Comparison of ENCODE assay signal across 18 cellular contexts in the genomic region with DNA sequence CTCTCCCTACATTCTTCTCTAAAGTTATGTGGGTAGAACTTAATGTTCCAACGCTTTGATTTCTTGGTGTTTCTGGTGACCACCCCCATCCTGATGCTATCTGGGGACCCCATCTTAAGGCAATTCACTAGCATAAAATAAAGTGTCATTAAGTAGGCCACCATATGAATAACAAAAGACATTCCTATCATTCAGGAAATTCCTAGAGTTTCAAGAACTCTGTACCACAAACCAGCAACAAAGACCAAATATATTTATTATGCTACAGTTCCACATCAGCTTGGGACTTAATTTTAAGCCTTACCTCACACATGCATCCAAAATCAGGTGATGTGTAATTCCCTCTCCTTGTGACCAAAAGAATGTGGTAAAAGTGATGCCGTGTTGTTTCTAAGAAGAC.
"Had no signal": no experiment of that assay in that cellular context is flagged by ENCODE, and none has a peak within 500 bp of the region (broad histone marks: within the 10 kb centered on the region; RNA-seq: fewer than 3 reads in every experiment).

No MANE protein-coding gene starts in this region.

- H3K27ac Mint-ChIP-seq: activated naive CD4-positive, alpha-beta T cell treated with anti-CD3 and anti-CD28 coated beads for 36 hours; activated T-helper 17 cell treated with anti-CD3 and anti-CD28 coated beads, Interleukin-2, amount 50 U/mL, for 72 hours had no signal

- H3K4me3 ChIP-seq: body of pancreas, lower lobe of right lung, pancreas, thoracic aorta had no signal

- H3K27me3 Mint-ChIP-seq: activated T-helper 17 cell treated with anti-CD3 and anti-CD28 coated beads, Interleukin-2, amount 50 U/mL, for 72 hours had no signal

- H3K4me1 ChIP-seq: body of pancreas, lower lobe of right lung, pancreas had no signal

- H3K27me3 ChIP-seq: body of pancreas, pancreas had no signal

- DNase-seq: activated CD4-positive, alpha-beta T cell treated with anti-CD3 and anti-CD28 coated beads for 1 hour; activated CD4-positive, alpha-beta T cell treated with anti-CD3 and anti-CD28 coated beads, Interleukin-2, amount 50 U/mL, for 4 hours; activated naive CD4-positive, alpha-beta T cell treated with anti-CD3 and anti-CD28 coated beads for 36 hours; body of pancreas; caudate nucleus; left cardiac atrium; lower lobe of right lung; midbrain; pancreas; retina; stimulated activated CD4-positive, alpha-beta T cell treated with anti-CD3 and anti-CD28 coated beads, Interleukin-12 subunit alpha, Interleukin-12 subunit beta, amount 100 ng/mL, for 4 hours; stimulated activated CD4-positive, alpha-beta T cell treated with anti-CD3 and anti-CD28 coated beads, Interleukin-2, amount 100 ng/mL, for 24 hours; T-helper 1 cell; T1000 had no signal

- H3K4me3 Mint-ChIP-seq: activated naive CD4-positive, alpha-beta T cell treated with anti-CD3 and anti-CD28 coated beads for 36 hours; activated T-helper 17 cell treated with anti-CD3 and anti-CD28 coated beads, Interleukin-2, amount 50 U/mL, for 72 hours had no signal

- H3K9me3 ChIP-seq: body of pancreas, lower lobe of right lung, pancreas, thoracic aorta had no signal

- H3K4me1 Mint-ChIP-seq: activated T-helper 17 cell treated with anti-CD3 and anti-CD28 coated beads, Interleukin-2, amount 50 U/mL, for 72 hours had no signal

- FAIRE-seq: colon, endometrium, pancreas had no signal

- H3K27ac ChIP-seq: body of pancreas, lower lobe of right lung, pancreas, thoracic aorta had no signal

- H3K36me3 ChIP-seq: lower lobe of right lung, pancreas, thoracic aorta had no signal

- ATAC-seq: activated T-helper 17 cell treated with anti-CD3 and anti-CD28 coated beads, Interleukin-2, amount 50 U/mL, for 72 hours; body of pancreas; left cardiac atrium; lower lobe of right lung; pancreas had no signal
